Comparison of ENCODE assay signal across 8 cellular contexts in genomic region chr11:6612816-6613136, GRCh38. TPM values are rescaled to one million over a fixed set of nuclear protein-coding genes. Genes with fewer than 3 reads are reported as not detected.
A peak's percentile ranks its signal among the peaks of the same experiment; 100 is the strongest.
DNase-seq lines count a peak whose midpoint lies in the region; ATAC-seq and TF ChIP-seq lines count a peak whose summit lies in the region.

No MANE protein-coding gene starts in this region.

- peak overlapping the region; percentile 90 for H3K9ac ChIP-seq in MM.1S (ENCODE audit: low read length)

- intact Hi-C loops in lower lobe of right lung (cut with DNase I) = no loop called here

- H3K27ac ChIP-seq in MM.1S (ENCODE audit: low read length) = peak overlapping the region; percentile 94
- H3K27ac ChIP-seq in lower lobe of right lung = peak overlapping the region; percentile 97

- H3K4me1 ChIP-seq in MM.1S (ENCODE audit: low read length) (peaks cover 16% of the 10 kb centered on the region), lower lobe of right lung (peaks cover 43% of the 10 kb centered on the region)

- peaks cover 13% of the 10 kb centered on the region for H3F3A ChIP-seq in MM.1S (ENCODE audit: insufficient read depth, low read length)

- no peaks in the 10 kb centered on the region for H3K36me3 ChIP-seq in MM.1S (replicated peaks; ENCODE audit: insufficient read depth, low read length)
- peaks cover 71% of the 10 kb centered on the region for H3K36me3 ChIP-seq in lower lobe of right lung

- peak overlapping the region; percentile 96 for H3K4me2 ChIP-seq in MM.1S (ENCODE audit: low read depth, low read length)

- H3K9me2 ChIP-seq in MM.1S (replicated peaks; ENCODE audit: insufficient read depth, low read length) = no peaks in the 10 kb centered on the region

- no peaks in the 10 kb centered on the region for H3K9me3 ChIP-seq in MM.1S (replicated peaks; ENCODE audit: insufficient read depth, low read length)
- no peaks in the 10 kb centered on the region for H3K9me3 ChIP-seq in lower lobe of right lung

- H3K36me3 Mint-ChIP-seq in brain = peaks cover 40% of the 10 kb centered on the region

- peaks cover 20% of the 10 kb centered on the region for H3K4me1 Mint-ChIP-seq in brain

- H3K79me2 ChIP-seq in MM.1S (ENCODE audit: low read length) = peaks cover 22% of the 10 kb centered on the region

- no peaks in the 10 kb centered on the region for H3K27me3 Mint-ChIP-seq in brain

- ATAC-seq in GM21737 (IDR thresholded peaks at IDR 0.05; ENCODE audit: unreplicated experiment) (peak; percentile 22), lower lobe of right lung (peak; percentile 2 to 49)

- H4K20me1 ChIP-seq in MM.1S (ENCODE audit: insufficient read depth, low read length) = no peaks in the 10 kb centered on the region

- H3K27ac Mint-ChIP-seq in brain = no peak overlapping the region

- H3K4me3 Mint-ChIP-seq in brain = no peak overlapping the region

- peak overlapping the region; percentile 81 for H3K4me3 ChIP-seq in MM.1S (ENCODE audit: low read length)
- H3K4me3 ChIP-seq in lower lobe of right lung = peak overlapping the region; percentile 81

- TF ChIP-seq CTCF in GM10266 (IDR thresholded peaks at IDR 0.05; ENCODE audit: control insufficient read depth, insufficient read depth, low read depth, missing control alignments) = peak; percentile 47
- TF ChIP-seq CTCF in MM.1S (IDR thresholded peaks at IDR 0.05; ENCODE audit: low read length) = peak; percentile 71
- peak; percentile 47 to 72 for TF ChIP-seq CTCF in brain (conservative IDR thresholded peaks at IDR 0.05)
- TF ChIP-seq CTCF in lower lobe of right lung (IDR thresholded peaks at IDR 0.05) = peak; percentile 36

- H3K27me3 ChIP-seq in MM.1S (replicated peaks; ENCODE audit: insufficient read depth, low read length) (no peaks in the 10 kb centered on the region), lower lobe of right lung (ENCODE audit: low read depth) (no peaks in the 10 kb centered on the region)

- peaks cover 0 to 3% (median 0%) of the 10 kb centered on the region in 5 experiments for H3K9me3 Mint-ChIP-seq in brain

- DNase-seq in GM10266 (ENCODE audit: extremely low spot score) (no peak), MM.1S (no peak), lower lobe of right lung (no peak), SW480 (ENCODE audit: low spot score) (no peak), GM03348 (ENCODE audit: low spot score) (no peak)
- DNase-seq in stimulated activated CD4-positive, alpha-beta T cell treated with anti-CD3 and anti-CD28 coated beads, Interleukin-15, amount 100 ng/mL, for 24 hours = no peak

- H2AFZ ChIP-seq in MM.1S (ENCODE audit: low read length) = peak overlapping the region; percentile 93

RNA-seq across cellular contexts. Expression of gene TAF10, which starts 0.8 kb away (rescaled TPM):
- 147 TPM for polyA plus RNA-seq in brain (ENCODE audit: insufficient read depth, low read depth, low replicate concordance)
- total RNA-seq in lower lobe of right lung = 112 TPM

RNA-seq across cellular contexts. Expression of gene TPP1, which starts 6.4 kb away (rescaled TPM):
- 123 TPM for polyA plus RNA-seq in brain (ENCODE audit: insufficient read depth, low read depth, low replicate concordance)
- 231 TPM for total RNA-seq in lower lobe of right lung

RNA-seq across cellular contexts. Expression of gene ILK, which starts 9.2 kb away (rescaled TPM):
- polyA plus RNA-seq in brain (ENCODE audit: insufficient read depth, low read depth, low replicate concordance) = 91.0 TPM
- total RNA-seq in lower lobe of right lung = 135 TPM

RNA-seq across cellular contexts. Expression of gene RRP8, which starts 9.4 kb away (rescaled TPM):
- 12.9 TPM for polyA plus RNA-seq in brain (ENCODE audit: insufficient read depth, low read depth, low replicate concordance)
- total RNA-seq in lower lobe of right lung = 16.5 TPM

RNA-seq across cellular contexts. Expression of gene DCHS1, which starts 42.8 kb away (rescaled TPM):
- polyA plus RNA-seq in brain (ENCODE audit: insufficient read depth, low read depth, low replicate concordance) = 23.4 TPM
- total RNA-seq in lower lobe of right lung = 23.2 TPM
